Comparison of ENCODE assay signal across 18 cellular contexts in genomic region chr2:20195431-20195830, GRCh38.
"Had no signal": no experiment of that assay in that cellular context is flagged by ENCODE, and none has a peak within 500 bp of the region (broad histone marks: within the 10 kb centered on the region; RNA-seq: fewer than 3 reads in every experiment).

No MANE protein-coding gene starts in this region.

- H3K4me1 ChIP-seq: adrenal gland had no signal

- FAIRE-seq: astrocyte, bronchial epithelial cell had no signal

- H3K36me3 ChIP-seq: adrenal gland had no signal

- H3K27ac ChIP-seq: adrenal gland had no signal

- H3K4me3 ChIP-seq: adrenal gland, mucosa of descending colon had no signal

- H3K9me3 ChIP-seq: adrenal gland, mucosa of descending colon had no signal

- H3K27me3 ChIP-seq: adrenal gland had no signal

- DNase-seq: activated CD4-positive, alpha-beta T cell treated with anti-CD3 and anti-CD28 coated beads for 36 hours; activated CD4-positive, alpha-beta T cell treated with anti-CD3 and anti-CD28 coated beads, Interleukin-2, amount 50 U/mL, for 48 hours; activated gamma-delta T cell treated with Interleukin-2 at 50 U/mL for 16 hours; adrenal gland; dermis blood vessel endothelial cell; endodermal cell; foreskin fibroblast; glutamatergic neuron; kidney; left ventricle myocardium superior; mesenchymal stem cell; natural killer cell; posterior cingulate gyrus; stimulated activated naive CD8-positive, alpha-beta T cell treated with anti-CD3 and anti-CD28 coated beads, Interleukin-15, amount 100 ng/mL, for 72 hours; SW 1271 had no signal
